Comparison of ENCODE assay signal across 20 cellular contexts in genomic region chr17:58911741-58912343, GRCh38.
A peak's percentile ranks its signal among the peaks of the same experiment; 100 is the strongest.
DNase-seq lines count a peak whose midpoint lies in the region; ATAC-seq, FAIRE-seq and TF ChIP-seq lines count a peak whose summit lies in the region.
"Had no signal": no experiment of that assay in that cellular context is flagged by ENCODE, and none has a peak within 500 bp of the region (broad histone marks: within the 10 kb centered on the region; RNA-seq: fewer than 3 reads in every experiment).

No MANE protein-coding gene starts in this region.

- no peaks in the 10 kb centered on the region for H3K9me2 ChIP-seq in hepatocyte (replicated peaks; ENCODE audit: insufficient read depth)
- H3K9me2 ChIP-seq in GM23248 (ENCODE audit: insufficient read depth): no peaks in the 10 kb centered on the region

- no peak for TF ChIP-seq RAD21 in HepG2 (CRISPR knock-in tag; IDR thresholded peaks at IDR 0.05)
- TF ChIP-seq RAD21 in GM12878 (IDR thresholded peaks at IDR 0.05; ENCODE audit: insufficient read depth, low read depth, low read length): no peak

- H3K27me3 ChIP-seq in HepG2 (ENCODE audit: control insufficient read depth in 1 of 2, insufficient read depth in 2 of 2, low read length in 2 of 2) (no peaks in the 10 kb centered on the region), right lobe of liver (no peaks in the 10 kb centered on the region), GM12878 (replicated peaks in 1 of 2; ENCODE audit: control insufficient read depth in 2 of 2, insufficient read depth in 2 of 2, low read length in 1 of 2) (no peaks in the 10 kb centered on the region), hepatocyte (no peaks in the 10 kb centered on the region), GM23248 (replicated peaks; ENCODE audit: insufficient read depth) (no peaks in the 10 kb centered on the region)

- TF ChIP-seq CTCF in HepG2 (CRISPR knock-in tag; IDR thresholded peaks at IDR 0.05) (no peak), right lobe of liver (IDR thresholded peaks at IDR 0.05) (no peak), GM12878 (IDR thresholded peaks at IDR 0.05 in 2 of 3, conservative IDR thresholded peaks at IDR 0.05 in 1 of 3; ENCODE audit: control insufficient read depth in 2 of 3, extremely low read depth in 1 of 3, insufficient read depth in 1 of 3, low read depth in 3 of 3, low read length in 3 of 3) (no peak), hepatocyte (IDR thresholded peaks at IDR 0.05; ENCODE audit: poor library complexity) (no peak)

- H3K79me2 ChIP-seq in HepG2 (ENCODE audit: insufficient read depth, low read length) (no peaks in the 10 kb centered on the region), GM12878 (ENCODE audit: control insufficient read depth, insufficient read depth, low read length) (no peaks in the 10 kb centered on the region), hepatocyte (no peaks in the 10 kb centered on the region), GM23248 (ENCODE audit: insufficient read depth) (no peaks in the 10 kb centered on the region)

- peaks cover 30% of the 10 kb centered on the region for H3K9me3 ChIP-seq in HepG2 (ENCODE audit: low read length)
- H3K9me3 ChIP-seq in right lobe of liver: no peaks in the 10 kb centered on the region
- peaks cover 2% of the 10 kb centered on the region; the same call in 2 of the 3 replicates for H3K9me3 ChIP-seq in GM12878 (replicated peaks; ENCODE audit: control insufficient read depth, insufficient read depth, low read length)
- no peaks in the 10 kb centered on the region for H3K9me3 ChIP-seq in hepatocyte (ENCODE audit: low read depth)
- no peaks in the 10 kb centered on the region for H3K9me3 ChIP-seq in GM23248 (ENCODE audit: low read depth)

- BruUV-seq in HepG2 (replicated peaks; lab: Mats Ljungman, UMichigan) (no TSS peak), GM12878 (replicated peaks; lab: Mats Ljungman, UMichigan) (no TSS peak)

- ATAC-seq in HepG2: no peak
- ATAC-seq in right lobe of liver: no peak
- no peak for ATAC-seq in GM12878
- no peak for ATAC-seq in HG03439 (IDR thresholded peaks at IDR 0.05; ENCODE audit: unreplicated experiment)
- ATAC-seq: SK-N-SH treated with all-trans-retinoic acid at 6 μM for 48 hours had no signal

- CTCF ChIA-PET in HepG2 (lab: Yijun Ruan, JAX; ENCODE audit: low intra/inter-chr PET ratio, low total read pairs): no interaction called here
- CTCF ChIA-PET in GM12878 (lab: Yijun Ruan, JAX): no interaction called here

- H3K4me3 ChIP-seq in HepG2 (replicated peaks in 1 of 3; ENCODE audit: insufficient read depth in 1 of 3, low read depth in 2 of 3, low read length in 3 of 3) (no peak overlapping the region), right lobe of liver (no peak overlapping the region), GM12878 (no peak overlapping the region), hepatocyte (no peak overlapping the region), GM23248 (no peak overlapping the region)
- H3K4me3 ChIP-seq: PC-9 had no signal

- WGBS in HepG2 (ENCODE audit: low lambda C conversion rate): 26% methylated on average over 8 of the region's 8 CpGs
- WGBS in right lobe of liver (ENCODE audit: insufficient coverage, low coverage, low lambda C conversion rate, missing lambda C conversion rate): 91% methylated on average over 8 of the region's 8 CpGs
- 67% methylated on average over 8 of the region's 8 CpGs for WGBS in GM12878 (ENCODE audit: insufficient coverage, insufficient replicate concordance, low lambda C conversion rate, missing lambda C conversion rate)
- WGBS in hepatocyte (ENCODE audit: low lambda C conversion rate, missing lambda C conversion rate): 82% methylated on average over 8 of the region's 8 CpGs
- 50 to 51% methylated on average over 8 of the region's 8 CpGs for WGBS in GM23248 (ENCODE audit: low coverage in 1 of 2, low lambda C conversion rate in 2 of 2, missing lambda C conversion rate in 2 of 2), 2 experiments

- POLR2A ChIA-PET in HepG2 (lab: Yijun Ruan, JAX): no interaction called here
- POLR2A ChIA-PET in GM12878 (lab: Charles Lee): interaction anchor here (0.6 kb wide), 1 partner anchor 29 kb away, joined by 3 read pairs; no protein-coding TSS in a partner anchor

- H3F3A ChIP-seq in GM23248 (ENCODE audit: insufficient read depth): no peaks in the 10 kb centered on the region

- SMC1A ChIA-PET in GM12878 (lab: Charles Lee; ENCODE audit: uncharacterized antibody, unreplicated experiment): interaction anchor here (0.7 kb wide), 1 partner anchor 18 kb away, joined by 3 read pairs; no protein-coding TSS in a partner anchor

- no peak for DNase-seq in HepG2 (ENCODE audit: low spot score)
- DNase-seq in right lobe of liver: no peak
- no peak for DNase-seq in GM12878 (ENCODE audit: low read depth, low spot score)
- no peak for DNase-seq in hepatocyte (ENCODE audit: low spot score)
- DNase-seq in SW480 (ENCODE audit: low spot score): no peak
- DNase-seq in GM23248: no peak
- DNase-seq in AG08396 (ENCODE audit: low spot score): no peak
- DNase-seq: 8988T; CD4-positive, alpha-beta T cell; DMS153; EL; NCI-H1105; NCI-H2081 treated with DMSO at 0.1 percent for 48 hours; NCI-H510A treated with DMSO at 0.1 percent for 48 hours; NCI-H82; PC-9; SIG-M5 had no signal

- no peak overlapping the region for H2AFZ ChIP-seq in HepG2 (ENCODE audit: low read length)
- no peak overlapping the region for H2AFZ ChIP-seq in GM12878 (ENCODE audit: control insufficient read depth, low read depth, low read length)
- H2AFZ ChIP-seq in hepatocyte: no peak overlapping the region
- no peak overlapping the region for H2AFZ ChIP-seq in GM23248
- H2AFZ ChIP-seq: PC-9 had no signal

- no peak for TF ChIP-seq POLR2A in HepG2 (IDR thresholded peaks at IDR 0.05; ENCODE audit: insufficient read depth in 1 of 2, low read depth in 2 of 2, low read length in 2 of 2)
- TF ChIP-seq POLR2A in right lobe of liver (IDR thresholded peaks at IDR 0.05): no peak
- TF ChIP-seq POLR2A in GM12878 (IDR thresholded peaks at IDR 0.05; ENCODE audit: low read depth, low read length): no peak

- RAD21 ChIA-PET in GM12878 (lab: Charles Lee; ENCODE audit: unreplicated experiment): no interaction called here

- no peaks in the 10 kb centered on the region for H4K20me1 ChIP-seq in HepG2 (ENCODE audit: insufficient read depth, low read length)
- H4K20me1 ChIP-seq in GM12878 (ENCODE audit: control insufficient read depth, insufficient read depth): no peaks in the 10 kb centered on the region
- H4K20me1 ChIP-seq in hepatocyte (ENCODE audit: insufficient read depth, poor library complexity, severe bottlenecking): no peaks in the 10 kb centered on the region
- H4K20me1 ChIP-seq in GM23248 (ENCODE audit: insufficient read depth): no peaks in the 10 kb centered on the region

- no peak overlapping the region for H3K4me2 ChIP-seq in HepG2 (ENCODE audit: low read depth, low read length)
- H3K4me2 ChIP-seq in GM12878 (ENCODE audit: control insufficient read depth, insufficient read depth): no peak overlapping the region
- H3K4me2 ChIP-seq in hepatocyte: no peak overlapping the region
- no peak overlapping the region for H3K4me2 ChIP-seq in GM23248 (ENCODE audit: unreplicated experiment)
- H3K4me2 ChIP-seq: PC-9 had no signal

- FAIRE-seq in HepG2 (lab: Jason Lieb, UNC): no peak
- no peak for FAIRE-seq in GM12878 (lab: Jason Lieb, UNC)

- H3K36me3 ChIP-seq in HepG2 (replicated peaks in 1 of 2; ENCODE audit: control insufficient read depth in 1 of 2, insufficient read depth in 2 of 2, low read length in 2 of 2): no peaks in the 10 kb centered on the region
- H3K36me3 ChIP-seq in right lobe of liver: no peaks in the 10 kb centered on the region
- no peaks in the 10 kb centered on the region for H3K36me3 ChIP-seq in GM12878 (ENCODE audit: control insufficient read depth in 2 of 2, insufficient read depth in 2 of 2, low read length in 1 of 2)
- H3K36me3 ChIP-seq in hepatocyte (replicated peaks; ENCODE audit: insufficient read depth, low read depth): no peaks in the 10 kb centered on the region
- no peaks in the 10 kb centered on the region for H3K36me3 ChIP-seq in GM23248 (ENCODE audit: low read depth)

- H3K9ac ChIP-seq in HepG2 (ENCODE audit: insufficient read depth, low read depth, low read length) (no peak overlapping the region), GM12878 (ENCODE audit: control insufficient read depth, insufficient read depth, low read length) (no peak overlapping the region), GM23248 (no peak overlapping the region)

- intact Hi-C loops in HepG2 (cut with micrococcal nuclease; ENCODE audit: unreplicated experiment): no loop called here
- intact Hi-C loops in right lobe of liver (cut with DNase I): no loop called here
- intact Hi-C loops in GM12878 (cut with micrococcal nuclease; ENCODE audit: unreplicated experiment): no loop called here

- TF ChIP-seq EP300 in HepG2 (IDR thresholded peaks at IDR 0.05; ENCODE audit: low read depth in 2 of 2, low read length in 2 of 2): no peak
- no peak for TF ChIP-seq EP300 in HepG2 (CRISPR knock-in tag; IDR thresholded peaks at IDR 0.05; ENCODE audit: borderline replicate concordance)
- TF ChIP-seq EP300 in GM12878 (IDR thresholded peaks at IDR 0.05; ENCODE audit: borderline replicate concordance in 1 of 2, control insufficient read depth in 1 of 2, low read depth in 2 of 2, low read length in 2 of 2): no peak

- H3K27ac ChIP-seq in HepG2 (ENCODE audit: extremely low read length, insufficient read depth, low read length): no peak overlapping the region
- no peak overlapping the region for H3K27ac ChIP-seq in right lobe of liver
- no peak overlapping the region for H3K27ac ChIP-seq in GM12878 (ENCODE audit: control insufficient read depth, insufficient read depth)
- H3K27ac ChIP-seq in hepatocyte: peak overlapping the region; percentile 26
- H3K27ac ChIP-seq in GM23248: no peak overlapping the region
- H3K27ac ChIP-seq: PC-9, RWPE1 had no signal

- in situ Hi-C loops in HepG2 (cut with HindIII; ENCODE audit: extremely low pct_ligation_motif_present, low pct_unique_long_range_greater_than_20kb): no loop called here
- in situ Hi-C loops in GM12878 (cut with MboI): no loop called here
- in situ Hi-C loops in GM23248 (cut with MboI): no loop called here

- H3K4me1 ChIP-seq in HepG2 (ENCODE audit: insufficient read depth, low read length) (no peaks in the 10 kb centered on the region), right lobe of liver (peaks cover 0 to 8% (median 0%) of the 10 kb centered on the region in 4 donors), GM12878 (ENCODE audit: control insufficient read depth, insufficient read depth, low read length) (no peaks in the 10 kb centered on the region), hepatocyte (ENCODE audit: insufficient read depth) (no peaks in the 10 kb centered on the region), GM23248 (ENCODE audit: insufficient read depth) (no peaks in the 10 kb centered on the region)

TF ChIP-seq in HepG2, 621 proteins besides CTCF, POLR2A, EP300 and RAD21:
- TF ChIP-seq ZNF431 (CRISPR knock-in tag; IDR thresholded peaks at IDR 0.05; ENCODE audit: borderline replicate concordance, low read depth): no peak
- peak; percentile 80; the same call in 1 of the 2 replicates for TF ChIP-seq ZNF562 (CRISPR knock-in tag; IDR thresholded peaks at IDR 0.05; ENCODE audit: borderline replicate concordance)

TF ChIP-seq in GM12878, 131 proteins besides CTCF, POLR2A, EP300 and RAD21:
- TF ChIP-seq CBX5 (IDR thresholded peaks at IDR 0.05; ENCODE audit: low read depth) (peak; percentile 88), EZH2 (IDR thresholded peaks at IDR 0.05; ENCODE audit: borderline replicate concordance, control insufficient read depth, low read depth, low read length) (no peak)
TF ChIP-seq in GM12878: peak in this region for 1.

Comparison
In these comparisons a context has a peak if more than half of its experiments do, and no peak if none do; other contexts are left out.
1. Of the 75 proteins assayed by ChIP-seq in both HepG2 and GM12878: peak only in HepG2: none; only in GM12878: CBX5; in both: none; in neither: 74.